In the genomic region with DNA sequence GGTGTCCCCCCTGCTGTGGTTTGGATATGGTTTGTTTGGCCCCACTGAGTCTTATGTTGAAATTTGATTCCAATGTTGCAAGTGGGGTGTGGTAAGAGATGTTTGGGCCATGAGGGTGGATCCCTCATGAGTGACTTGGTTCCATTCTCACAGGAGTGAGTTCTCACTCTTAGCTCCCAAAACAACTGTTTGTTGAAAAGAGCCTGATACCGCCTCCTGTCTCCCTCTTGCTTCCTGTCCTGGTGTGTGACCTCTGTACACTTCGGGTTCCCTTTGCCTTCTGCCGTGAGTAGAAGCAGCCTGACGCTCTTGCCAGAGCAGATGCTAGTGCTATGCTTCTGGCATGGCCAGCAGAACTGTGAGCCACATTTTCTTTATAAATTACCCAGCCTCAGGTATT, we compare ENCODE assay signal across 1 cellular context.
A peak's percentile ranks its signal among the peaks of the same experiment; 100 is the strongest.
TF ChIP-seq lines count a peak whose summit lies in the region.

No MANE protein-coding gene starts in this region.

TF ChIP-seq in K562, 482 proteins besides CTCF, POLR2A, EP300 and RAD21:
- TF ChIP-seq, protein P1, sequence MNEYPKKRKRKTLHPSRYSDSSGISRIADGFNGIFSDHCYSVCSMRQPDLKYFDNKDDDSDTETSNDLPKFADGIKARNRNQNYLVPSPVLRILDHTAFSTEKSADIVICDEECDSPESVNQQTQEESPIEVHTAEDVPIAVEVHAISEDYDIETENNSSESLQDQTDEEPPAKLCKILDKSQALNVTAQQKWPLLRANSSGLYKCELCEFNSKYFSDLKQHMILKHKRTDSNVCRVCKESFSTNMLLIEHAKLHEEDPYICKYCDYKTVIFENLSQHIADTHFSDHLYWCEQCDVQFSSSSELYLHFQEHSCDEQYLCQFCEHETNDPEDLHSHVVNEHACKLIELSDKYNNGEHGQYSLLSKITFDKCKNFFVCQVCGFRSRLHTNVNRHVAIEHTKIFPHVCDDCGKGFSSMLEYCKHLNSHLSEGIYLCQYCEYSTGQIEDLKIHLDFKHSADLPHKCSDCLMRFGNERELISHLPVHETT (CRISPR knock-in tag; conservative IDR thresholded peaks at IDR 0.05 in 1 of 2, IDR thresholded peaks at IDR 0.05 in 1 of 2) = no peak
- no peak for TF ChIP-seq BRF1 (IDR thresholded peaks at IDR 0.05; ENCODE audit: borderline replicate concordance, extremely low read depth, insufficient read length)
- no peak for TF ChIP-seq NR2C1 (IDR thresholded peaks at IDR 0.05)
- TF ChIP-seq NR2C1 (tag; IDR thresholded peaks at IDR 0.05) = peak; percentile 25; the same call in 1 of the 2 replicates
- TF ChIP-seq NFATC3 (IDR thresholded peaks at IDR 0.05) = no peak
- TF ChIP-seq U2AF1 (optimal IDR thresholded peaks at IDR 0.05; ENCODE audit: low read depth, low read length) = no peak
- TF ChIP-seq ZBED1 (IDR thresholded peaks at IDR 0.05) = no peak
- TF ChIP-seq CEBPG (CRISPR knock-in tag; IDR thresholded peaks at IDR 0.05) = no peak
- TF ChIP-seq CEBPG (tag; conservative IDR thresholded peaks at IDR 0.05 in 1 of 2, IDR thresholded peaks at IDR 0.05 in 1 of 2) = 0 out of 4 replicates have a peak, but pooled peaks of 1 of the 2 experiments have one; percentile 24
